In genomic region chr15:49327927-49328326, GRCh38 we compare ENCODE assay signal across 1 cellular context.
TF ChIP-seq lines count a peak whose summit lies in the region.

No MANE protein-coding gene starts in this region.

TF ChIP-seq in SK-N-SH, 30 proteins besides CTCF, POLR2A, EP300 and RAD21 (continued from another document):
- TF ChIP-seq USF1 (IDR thresholded peaks at IDR 0.05; ENCODE audit: borderline replicate concordance, low read depth): no peak
- no peak for TF ChIP-seq REST (IDR thresholded peaks at IDR 0.05; ENCODE audit: low read depth, low read length)
- no peak for TF ChIP-seq RXRA (IDR thresholded peaks at IDR 0.05; ENCODE audit: borderline replicate concordance, low read depth)
- TF ChIP-seq MAX (IDR thresholded peaks at IDR 0.05; ENCODE audit: low read depth): no peak
- no peak for TF ChIP-seq TAF1 (IDR thresholded peaks at IDR 0.05; ENCODE audit: borderline replicate concordance, low read depth, low read length)
- TF ChIP-seq MEF2A (IDR thresholded peaks at IDR 0.05; ENCODE audit: borderline replicate concordance, low read depth): no peak
- TF ChIP-seq YY1 (IDR thresholded peaks at IDR 0.05; ENCODE audit: low read depth): no peak
TF ChIP-seq in SK-N-SH: peak in this region for 0.
